ENCODE assay signal across 29 cellular contexts in genomic region chr4:23041501-23041900, GRCh38.
"Had no signal": no experiment of that assay in that cellular context is flagged by ENCODE, and none has a peak within 500 bp of the region (broad histone marks: within the 10 kb centered on the region; RNA-seq: fewer than 3 reads in every experiment).

No MANE protein-coding gene starts in this region.

- H3K9me3 Mint-ChIP-seq: activated CD4-positive, alpha-beta T cell treated with anti-CD3 and anti-CD28 coated beads, Interleukin-2, amount 10 ng/mL, durations not matched to agents 24 days and 14 days; activated naive CD8-positive, alpha-beta T cell treated with anti-CD3 and anti-CD28 coated beads for 36 hours had no signal

- H3K36me3 ChIP-seq: breast epithelium, SJCRH30 had no signal

- H3K4me1 ChIP-seq: body of pancreas, breast epithelium, SJCRH30 had no signal

- H3K4me3 ChIP-seq: body of pancreas, breast epithelium, SJCRH30, SK-N-MC had no signal

- H3K27ac ChIP-seq: body of pancreas, breast epithelium, KMS-11, SJCRH30, SK-N-MC had no signal

- H3K27me3 Mint-ChIP-seq: activated CD4-positive, alpha-beta T cell treated with anti-CD3 and anti-CD28 coated beads, Interleukin-2, amount 10 ng/mL, durations not matched to agents 24 days and 14 days; activated CD8-positive, alpha-beta T cell treated with anti-CD3 and anti-CD28 coated beads for 36 hours; activated naive CD8-positive, alpha-beta T cell treated with anti-CD3 and anti-CD28 coated beads for 36 hours; activated T-helper 17 cell treated with anti-CD3 and anti-CD28 coated beads, Interleukin-2, amount 50 U/mL, for 72 hours had no signal

- H3K27me3 ChIP-seq: body of pancreas, breast epithelium, SJCRH30 had no signal

- ATAC-seq: activated CD8-positive, alpha-beta T cell treated with anti-CD3 and anti-CD28 coated beads for 36 hours; activated T-cell treated with anti-CD3 and anti-CD28 coated beads, Interleukin-2, amount 50 U/mL, for 72 hours; activated T-helper 17 cell treated with anti-CD3 and anti-CD28 coated beads, Interleukin-2, amount 50 U/mL, for 72 hours; body of pancreas; PC-3 had no signal

- H3K36me3 Mint-ChIP-seq: activated naive CD8-positive, alpha-beta T cell treated with anti-CD3 and anti-CD28 coated beads for 36 hours had no signal

- H3K4me3 Mint-ChIP-seq: activated CD4-positive, alpha-beta T cell treated with anti-CD3 and anti-CD28 coated beads, Interleukin-2, amount 10 ng/mL, durations not matched to agents 24 days and 14 days; activated CD8-positive, alpha-beta T cell treated with anti-CD3 and anti-CD28 coated beads for 36 hours; activated naive CD8-positive, alpha-beta T cell treated with anti-CD3 and anti-CD28 coated beads for 36 hours; activated T-cell treated with anti-CD3 and anti-CD28 coated beads, Interleukin-2, amount 50 U/mL, for 72 hours; activated T-helper 17 cell treated with anti-CD3 and anti-CD28 coated beads, Interleukin-2, amount 50 U/mL, for 72 hours had no signal

- H3K4me1 Mint-ChIP-seq: activated CD4-positive, alpha-beta T cell treated with anti-CD3 and anti-CD28 coated beads, Interleukin-2, amount 10 ng/mL, durations not matched to agents 24 days and 14 days; activated naive CD8-positive, alpha-beta T cell treated with anti-CD3 and anti-CD28 coated beads for 36 hours; activated T-helper 17 cell treated with anti-CD3 and anti-CD28 coated beads, Interleukin-2, amount 50 U/mL, for 72 hours had no signal

- H3K9me3 ChIP-seq: body of pancreas, breast epithelium, SJCRH30 had no signal

- DNase-seq: activated CD4-positive, alpha-beta T cell treated with anti-CD3 and anti-CD28 coated beads, Interleukin-2, amount 10 ng/mL, durations not matched to agents 24 days and 14 days; activated CD4-positive, alpha-beta T cell treated with anti-CD3 and anti-CD28 coated beads, Interleukin-2, amount 50 U/mL, for 4 hours; activated CD8-positive, alpha-beta T cell treated with anti-CD3 and anti-CD28 coated beads for 36 hours; activated effector memory CD4-positive, alpha-beta T cell treated with anti-CD3 and anti-CD28 coated beads, Interleukin-2, amount 50 U/mL, for 16 hours; activated naive CD4-positive, alpha-beta T cell; activated naive CD4-positive, alpha-beta T cell treated with anti-CD3 and anti-CD28 coated beads, Interleukin-2, amount 50 U/mL, for 16 hours; activated naive CD8-positive, alpha-beta T cell treated with anti-CD3 and anti-CD28 coated beads for 36 hours; activated T-cell treated with anti-CD3 and anti-CD28 coated beads, Interleukin-2, amount 50 U/mL, for 1 hour; activated T-cell treated with anti-CD3 and anti-CD28 coated beads, Interleukin-2, amount 50 U/mL, for 72 hours; amniotic stem cell; aorta; body of pancreas; NCI-H1105; NCI-H1417 treated with DMSO at 0.1 percent for 48 hours; NCI-H187 treated with DMSO at 0.1 percent for 48 hours; NCI-H2081; NCI-H2171 treated with DMSO at 0.1 percent for 48 hours; NCI-H2227 treated with DMSO at 0.1 percent for 48 hours; NCI-H526; NCI-H748 treated with DMSO at 0.1 percent for 48 hours; NK-92 treated with Interleukin-12 subunit alpha and Interleukin-12 subunit beta, amount 100 ng/mL, for 24 hours; PC-3; SHP77; SJCRH30; T1000 had no signal

- H3K27ac Mint-ChIP-seq: activated CD4-positive, alpha-beta T cell treated with anti-CD3 and anti-CD28 coated beads, Interleukin-2, amount 10 ng/mL, durations not matched to agents 24 days and 14 days; activated CD8-positive, alpha-beta T cell treated with anti-CD3 and anti-CD28 coated beads for 36 hours; activated naive CD8-positive, alpha-beta T cell treated with anti-CD3 and anti-CD28 coated beads for 36 hours; activated T-cell treated with anti-CD3 and anti-CD28 coated beads, Interleukin-2, amount 50 U/mL, for 72 hours; activated T-helper 17 cell treated with anti-CD3 and anti-CD28 coated beads, Interleukin-2, amount 50 U/mL, for 72 hours had no signal
